Comparison of ENCODE assay signal across 2 cellular contexts in genomic region chr2:233816334-233816733, GRCh38.
TF ChIP-seq lines count a peak whose summit lies in the region.

No MANE protein-coding gene starts in this region.

TF ChIP-seq in A549, 52 proteins besides CTCF, POLR2A, EP300 and RAD21 (continued from another document):
- TF ChIP-seq REST (IDR thresholded peaks at IDR 0.05) = no peak
- TF ChIP-seq, protein P1, sequence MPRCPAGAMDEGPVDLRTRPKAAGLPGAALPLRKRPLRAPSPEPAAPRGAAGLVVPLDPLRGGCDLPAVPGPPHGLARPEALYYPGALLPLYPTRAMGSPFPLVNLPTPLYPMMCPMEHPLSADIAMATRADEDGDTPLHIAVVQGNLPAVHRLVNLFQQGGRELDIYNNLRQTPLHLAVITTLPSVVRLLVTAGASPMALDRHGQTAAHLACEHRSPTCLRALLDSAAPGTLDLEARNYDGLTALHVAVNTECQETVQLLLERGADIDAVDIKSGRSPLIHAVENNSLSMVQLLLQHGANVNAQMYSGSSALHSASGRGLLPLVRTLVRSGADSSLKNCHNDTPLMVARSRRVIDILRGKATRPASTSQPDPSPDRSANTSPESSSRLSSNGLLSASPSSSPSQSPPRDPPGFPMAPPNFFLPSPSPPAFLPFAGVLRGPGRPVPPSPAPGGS (IDR thresholded peaks at IDR 0.05) = no peak
- no peak for TF ChIP-seq ZSCAN20 (CRISPR knock-in tag; IDR thresholded peaks at IDR 0.05)
- TF ChIP-seq, protein P2, sequence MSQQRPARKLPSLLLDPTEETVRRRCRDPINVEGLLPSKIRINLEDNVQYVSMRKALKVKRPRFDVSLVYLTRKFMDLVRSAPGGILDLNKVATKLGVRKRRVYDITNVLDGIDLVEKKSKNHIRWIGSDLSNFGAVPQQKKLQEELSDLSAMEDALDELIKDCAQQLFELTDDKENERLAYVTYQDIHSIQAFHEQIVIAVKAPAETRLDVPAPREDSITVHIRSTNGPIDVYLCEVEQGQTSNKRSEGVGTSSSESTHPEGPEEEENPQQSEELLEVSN (IDR thresholded peaks at IDR 0.05; ENCODE audit: borderline replicate concordance, low read depth) = no peak
- no peak for TF ChIP-seq PBX3 (IDR thresholded peaks at IDR 0.05)
- TF ChIP-seq ZNF302 (CRISPR knock-in tag; IDR thresholded peaks at IDR 0.05) = no peak
- TF ChIP-seq GATA3 (IDR thresholded peaks at IDR 0.05; ENCODE audit: borderline replicate concordance) = no peak
- no peak for TF ChIP-seq NR3C1 (IDR thresholded peaks at IDR 0.05)
- no peak for TF ChIP-seq HEYL (CRISPR knock-in tag; IDR thresholded peaks at IDR 0.05)
- no peak for TF ChIP-seq RFX5 (IDR thresholded peaks at IDR 0.05)
- TF ChIP-seq ZC3H11A (IDR thresholded peaks at IDR 0.05) = no peak
- no peak for TF ChIP-seq KDM5A (IDR thresholded peaks at IDR 0.05)
- TF ChIP-seq KDM1A (IDR thresholded peaks at IDR 0.05; ENCODE audit: low read depth) = no peak
- no peak for TF ChIP-seq NPAS2 (CRISPR knock-in tag; IDR thresholded peaks at IDR 0.05; ENCODE audit: borderline replicate concordance)

TF ChIP-seq in GM23338, 12 proteins besides CTCF, POLR2A, EP300 and RAD21 (continued from another document):
- TF ChIP-seq ZNF462 (CRISPR knock-in tag; IDR thresholded peaks at IDR 0.05) (no peak), NANOG (IDR thresholded peaks at IDR 0.05; ENCODE audit: borderline replicate concordance) (no peak), JUNB (IDR thresholded peaks at IDR 0.05; ENCODE audit: unreplicated experiment) (no peak), REST (IDR thresholded peaks at IDR 0.05; ENCODE audit: unreplicated experiment) (no peak), STAT1 (IDR thresholded peaks at IDR 0.05; ENCODE audit: unreplicated experiment) (no peak), ZNF114 (CRISPR knock-in tag; IDR thresholded peaks at IDR 0.05) (no peak), EZH2phosphoT487 (IDR thresholded peaks at IDR 0.05; ENCODE audit: unreplicated experiment) (no peak), ZNF331 (CRISPR knock-in tag; IDR thresholded peaks at IDR 0.05; ENCODE audit: low read depth) (no peak)
- TF ChIP-seq, protein P3, sequence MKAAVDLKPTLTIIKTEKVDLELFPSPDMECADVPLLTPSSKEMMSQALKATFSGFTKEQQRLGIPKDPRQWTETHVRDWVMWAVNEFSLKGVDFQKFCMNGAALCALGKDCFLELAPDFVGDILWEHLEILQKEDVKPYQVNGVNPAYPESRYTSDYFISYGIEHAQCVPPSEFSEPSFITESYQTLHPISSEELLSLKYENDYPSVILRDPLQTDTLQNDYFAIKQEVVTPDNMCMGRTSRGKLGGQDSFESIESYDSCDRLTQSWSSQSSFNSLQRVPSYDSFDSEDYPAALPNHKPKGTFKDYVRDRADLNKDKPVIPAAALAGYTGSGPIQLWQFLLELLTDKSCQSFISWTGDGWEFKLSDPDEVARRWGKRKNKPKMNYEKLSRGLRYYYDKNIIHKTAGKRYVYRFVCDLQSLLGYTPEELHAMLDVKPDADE (IDR thresholded peaks at IDR 0.05) = no peak
